In genomic region chr2:187815113-187815512, GRCh38 we compare ENCODE assay signal across 13 cellular contexts.
DNase-seq lines count a peak whose midpoint lies in the region; ATAC-seq, FAIRE-seq and TF ChIP-seq lines count a peak whose summit lies in the region.
"Had no signal": no experiment of that assay in that cellular context is flagged by ENCODE, and none has a peak within 500 bp of the region (broad histone marks: within the 10 kb centered on the region; RNA-seq: fewer than 3 reads in every experiment).

No MANE protein-coding gene starts in this region.

- H3F3A ChIP-seq in PC-9 (ENCODE audit: insufficient read depth, low read depth), result no peaks in the 10 kb centered on the region

- no peaks in the 10 kb centered on the region for H4K20me1 ChIP-seq in PC-9 (ENCODE audit: insufficient read depth)
- H4K20me1 ChIP-seq: BLaER1 had no signal

- H3K4me3 Mint-ChIP-seq in Calu3 (ENCODE audit: low read depth, unreplicated experiment) (peak overlapping the region; percentile 35), HFFc6 (peak overlapping the region; percentile 3; the same call in 1 of the 2 replicates)
- H3K4me3 Mint-ChIP-seq: CD8-positive, alpha-beta memory T cell had no signal

- no peaks in the 10 kb centered on the region for H3K27me3 Mint-ChIP-seq in Calu3 (ENCODE audit: unreplicated experiment)
- no peaks in the 10 kb centered on the region for H3K27me3 Mint-ChIP-seq in HFFc6 (ENCODE audit: insufficient read depth)
- H3K27me3 Mint-ChIP-seq: CD8-positive, alpha-beta memory T cell had no signal

- CTCF ChIA-PET in Calu3 (lab: Charles Lee) (no interaction called here), PC-9 (lab: Charles Lee) (no interaction called here)

- H3K4me2 ChIP-seq in PC-9, result no peak overlapping the region
- H3K4me2 ChIP-seq: BLaER1 had no signal

- WGBS in pancreas, 2 donors, result 20 to 23% methylated on average over 3 of the region's 3 CpGs

- POLR2A ChIA-PET in PC-9 (lab: Charles Lee; ENCODE audit: unreplicated experiment), result no interaction called here

- H3K4me3 ChIP-seq in PC-9 (no peak overlapping the region), pancreas (no peak overlapping the region)
- H3K4me3 ChIP-seq: BLaER1 had no signal

- TF ChIP-seq CTCF in Calu3 (IDR thresholded peaks at IDR 0.05; ENCODE audit: unreplicated experiment) (no peak), HFFc6 (IDR thresholded peaks at IDR 0.05) (no peak), PC-9 (conservative IDR thresholded peaks at IDR 0.05) (no peak), pancreas (IDR thresholded peaks at IDR 0.05) (no peak)

- no peak overlapping the region for H3K27ac ChIP-seq in PC-9
- no peak overlapping the region for H3K27ac ChIP-seq in pancreas
- H3K27ac ChIP-seq: BLaER1 had no signal

- H3K9me3 ChIP-seq in PC-9 (ENCODE audit: insufficient read depth, low read depth) (no peaks in the 10 kb centered on the region), pancreas (no peaks in the 10 kb centered on the region)

- H3K4me1 ChIP-seq in PC-9 (replicated peaks; ENCODE audit: insufficient read depth), result no peaks in the 10 kb centered on the region
- H3K4me1 ChIP-seq in pancreas, result peaks cover 0 to 7% (median 6%) of the 10 kb centered on the region in 3 donors
- H3K4me1 ChIP-seq: BLaER1 had no signal

- H3K36me3 Mint-ChIP-seq in Calu3 (ENCODE audit: insufficient read depth, unreplicated experiment), result no peaks in the 10 kb centered on the region
- H3K36me3 Mint-ChIP-seq in HFFc6 (ENCODE audit: low read depth), result no peaks in the 10 kb centered on the region
- H3K36me3 Mint-ChIP-seq: CD8-positive, alpha-beta memory T cell had no signal

- H3K4me1 Mint-ChIP-seq in Calu3 (ENCODE audit: low read depth, unreplicated experiment) (peaks cover 24% of the 10 kb centered on the region), HFFc6 (ENCODE audit: low read depth) (peaks cover 13% of the 10 kb centered on the region)
- H3K4me1 Mint-ChIP-seq: CD8-positive, alpha-beta memory T cell had no signal

- no peak for DNase-seq in Calu3
- no peak for DNase-seq in HFFc6
- DNase-seq in PC-9, result no peak
- no peak for DNase-seq in pancreas
- no peak for DNase-seq in hypothalamus (lab: John Stamatoyannopoulos, UW)
- DNase-seq in Right ventricle myocardium superior, result no peak
- no peak for DNase-seq in SIG-M5 (lab: John Stamatoyannopoulos, UW)
- DNase-seq: AML-193; CD8-positive, alpha-beta memory T cell; DMS 273 treated with DMSO at 0.1 percent for 48 hours had no signal

- H3K9me2 ChIP-seq in PC-9 (ENCODE audit: insufficient read depth), result no peaks in the 10 kb centered on the region

- no peaks in the 10 kb centered on the region for H3K27me3 ChIP-seq in PC-9 (ENCODE audit: insufficient read depth, low read depth)
- no peaks in the 10 kb centered on the region for H3K27me3 ChIP-seq in pancreas
- H3K27me3 ChIP-seq: BLaER1 had no signal

- H3K36me3 ChIP-seq in PC-9 (ENCODE audit: low read depth) (no peaks in the 10 kb centered on the region), pancreas (no peaks in the 10 kb centered on the region)
- H3K36me3 ChIP-seq: BLaER1 had no signal

- FAIRE-seq in pancreas (lab: Jason Lieb, UNC), result no peak
- FAIRE-seq: H54 had no signal

- intact Hi-C loops in Calu3 (cut with micrococcal nuclease; ENCODE audit: unreplicated experiment) (loop anchor here (5.0 kb wide), 1 partner anchor 33 kb away; no protein-coding TSS in a partner anchor), PC-9 (cut with micrococcal nuclease; ENCODE audit: unreplicated experiment) (no loop called here), pancreas (cut with DNase I) (no loop called here), Right ventricle myocardium superior (cut with DNase I) (no loop called here)

- BruUV-seq in Calu3 (replicated peaks; lab: Mats Ljungman, UMichigan) (no TSS peak), PC-9 (replicated peaks; lab: Mats Ljungman, UMichigan) (no TSS peak)

- H3K27ac Mint-ChIP-seq in Calu3 (ENCODE audit: unreplicated experiment), result peak overlapping the region; percentile 46
- H3K27ac Mint-ChIP-seq in HFFc6, result no peak overlapping the region
- H3K27ac Mint-ChIP-seq: CD8-positive, alpha-beta memory T cell had no signal

- ATAC-seq in pancreas, result peak; percentile 28 to 80 (median 62)
- no peak for ATAC-seq in Right ventricle myocardium superior (ENCODE audit: poor library complexity)
- ATAC-seq in HG02623 (IDR thresholded peaks at IDR 0.05; ENCODE audit: unreplicated experiment), result no peak

- H3K9me3 Mint-ChIP-seq in Calu3 (ENCODE audit: low read depth, unreplicated experiment), result peaks cover 1% of the 10 kb centered on the region
- no peaks in the 10 kb centered on the region; the same call in 1 of the 2 replicates for H3K9me3 Mint-ChIP-seq in HFFc6

- H3K79me2 ChIP-seq in PC-9 (ENCODE audit: low read depth), result no peaks in the 10 kb centered on the region

- H2AFZ ChIP-seq in PC-9, result peak overlapping the region; percentile 55; the same call in 1 of the 2 replicates

Comparison
In these comparisons a context has a peak if more than half of its experiments do, and no peak if none do; other contexts are left out.
1. ATAC-seq: peak in pancreas (4 of 4); none in Right ventricle myocardium superior (single experiment) and HG02623 (single experiment).